ENCODE assay signal across 8 cellular contexts in the genomic region with DNA sequence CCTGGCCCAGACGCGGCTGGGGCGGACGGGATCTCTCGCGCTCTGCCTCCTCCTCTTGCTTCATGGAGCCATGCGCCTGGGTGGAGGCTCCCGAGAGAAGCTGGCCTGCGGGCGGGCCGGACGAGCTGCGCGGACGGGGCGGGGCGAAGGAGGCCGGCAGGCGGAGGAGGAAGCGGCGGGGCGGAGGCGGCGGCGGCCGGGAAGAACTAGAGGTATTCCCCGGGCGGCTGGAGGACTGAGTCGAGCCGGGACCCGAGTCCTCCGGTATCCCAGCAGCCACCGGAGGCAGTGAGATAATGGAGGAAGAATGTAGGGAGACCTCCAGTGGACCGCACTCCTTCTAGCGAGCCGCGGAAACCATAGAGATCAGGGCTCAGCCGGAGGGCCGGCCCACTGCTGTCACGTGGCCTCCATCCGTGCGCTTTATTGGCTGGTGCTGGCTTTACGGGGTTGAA. TPM values are rescaled to one million over a fixed set of nuclear protein-coding genes. Genes with fewer than 3 reads are reported as not detected.
DNase-seq lines count a peak whose midpoint lies in the region; ATAC-seq and TF ChIP-seq lines count a peak whose summit lies in the region.
"Not testable (repeated sequence)": the region's sequence is repeated elsewhere in the genome, so short reads cannot be mapped to it uniquely, and the experiment has no call there.

No MANE protein-coding gene starts in this region.

- intact Hi-C loops in prostate gland (cut with DNase I); upper lobe of right lung (cut with DNase I): not testable (repeated sequence)

- H3K27ac ChIP-seq in right atrium auricular region (peak overlapping the region; percentile 86 to 87), prostate gland (peak overlapping the region; percentile 86 to 88), upper lobe of right lung (peak overlapping the region; percentile 87)

- not testable (repeated sequence) for TF ChIP-seq CTCF in right atrium auricular region (IDR thresholded peaks at IDR 0.05); upper lobe of right lung (IDR thresholded peaks at IDR 0.05)
- peak in 1 of 4 experiments; percentile 9 for TF ChIP-seq CTCF in prostate gland (IDR thresholded peaks at IDR 0.05)

- H3K4me3 ChIP-seq in right atrium auricular region (peak overlapping the region; percentile 57 to 68), prostate gland (peak overlapping the region; percentile 45 to 52), upper lobe of right lung (peak overlapping the region; percentile 55)

- DNase-seq in NCI-H1694 (lab: John Stamatoyannopoulos, UW): peak; percentile 68
- peak; percentile 45 to 87 (median 69) for DNase-seq in T-helper 2 cell
- peak in 57 of 58 donors; percentile 16 to 95 (median 83) for DNase-seq in anterior cingulate cortex (lab: John Stamatoyannopoulos, UW)
- peak; percentile 93 for DNase-seq in right atrium auricular region (ENCODE audit: low spot score)
- peak; percentile 90 for DNase-seq in prostate gland (ENCODE audit: low spot score)
- DNase-seq in upper lobe of right lung: peak; percentile 96

- WGBS in prostate gland: 0% methylated on average over 24 of the region's 43 CpGs

- peak; percentile 24 for TF ChIP-seq POLR2A in prostate gland (IDR thresholded peaks at IDR 0.05)

- peak; percentile 87 for ATAC-seq in GM18502 (IDR thresholded peaks at IDR 0.05; ENCODE audit: poor library complexity, unreplicated experiment)
- peak; percentile 87 for ATAC-seq in HG02938 (IDR thresholded peaks at IDR 0.05; ENCODE audit: unreplicated experiment)
- peak; percentile 95 for ATAC-seq in upper lobe of right lung

- H3K9me3 ChIP-seq in right atrium auricular region, prostate gland, upper lobe of right lung: not testable (repeated sequence)

- H3K36me3 ChIP-seq in right atrium auricular region, prostate gland, upper lobe of right lung: not testable (repeated sequence)

- not testable (repeated sequence) for H3K27me3 ChIP-seq in right atrium auricular region; prostate gland (replicated peaks; ENCODE audit: insufficient read depth); upper lobe of right lung

- H3K4me1 ChIP-seq in right atrium auricular region; prostate gland (replicated peaks); upper lobe of right lung: not testable (repeated sequence)

RNA-seq across cellular contexts. Expression of gene NUTM2D, which starts 15.3 kb away (rescaled TPM):
- total RNA-seq in right atrium auricular region: 1 to 10 TPM; 4.8 to 4.9 TPM
- total RNA-seq in prostate gland: 10 to 100 TPM in 1 of 2 donors, 1 to 10 TPM in 1; 7.8 to 13.0 TPM
- total RNA-seq in upper lobe of right lung: 5.1 TPM

Comparison
In these comparisons a context has a peak if more than half of its experiments do, and no peak if none do; other contexts are left out.
1. Peak in every context shown above with its lines: DNase-seq, ATAC-seq, H3K4me3 ChIP-seq and H3K27ac ChIP-seq.